ENCODE assay signal across 8 cellular contexts in the genomic region with DNA sequence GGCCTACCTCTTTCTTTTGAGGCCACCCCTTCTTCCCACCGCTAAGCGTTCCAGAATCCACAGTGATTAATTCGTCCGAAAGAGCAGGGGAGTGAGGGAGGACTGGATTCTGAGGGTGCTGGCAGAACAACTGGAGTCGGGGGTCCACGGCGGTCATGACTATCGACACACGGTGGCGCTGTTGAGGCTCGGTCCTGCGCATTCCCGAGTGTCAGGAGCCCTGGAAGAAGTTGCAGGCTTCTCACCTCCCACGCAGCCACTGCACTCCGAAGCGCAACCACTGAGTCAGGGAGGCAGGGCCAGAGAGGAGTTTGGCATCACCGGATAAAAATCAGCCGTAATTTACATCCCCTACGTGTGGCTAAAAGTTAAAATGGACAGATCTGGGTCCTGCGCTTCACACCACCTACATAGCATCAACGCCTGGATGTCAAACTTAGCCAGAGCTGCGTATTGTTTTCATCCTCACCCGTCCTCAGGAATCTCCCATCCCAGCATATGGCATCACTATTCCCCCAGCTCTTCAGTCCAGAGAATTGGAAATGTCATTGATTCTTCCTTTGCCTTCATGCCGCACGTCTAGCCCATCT. TPM values are rescaled to one million over a fixed set of nuclear protein-coding genes. Genes with fewer than 3 reads are reported as not detected.
DNase-seq lines count a peak whose midpoint lies in the region; FAIRE-seq and TF ChIP-seq lines count a peak whose summit lies in the region.

No MANE protein-coding gene starts in this region.

- no peak for FAIRE-seq in HTR-8/SVneo (lab: Jason Lieb, UNC)

- H3K36me3 Mint-ChIP-seq in activated naive CD4-positive, alpha-beta T cell treated with anti-CD3 and anti-CD28 coated beads for 36 hours (ENCODE audit: low read depth), result no peaks in the 10 kb centered on the region

- no peak for TF ChIP-seq EP300 in transverse colon (IDR thresholded peaks at IDR 0.05; ENCODE audit: low read depth)

- H2BK5ac ChIP-seq in trophoblast cell (ENCODE audit: low read depth, low read length, poor library complexity), result no peak overlapping the region

- peak; percentile 78 to 88 (median 86) for TF ChIP-seq CTCF in transverse colon (IDR thresholded peaks at IDR 0.05)

- intact Hi-C loops in activated naive CD4-positive, alpha-beta T cell treated with anti-CD3 and anti-CD28 coated beads for 36 hours (cut with micrococcal nuclease), result loop anchor here (1.0 to 2.0 kb wide), 2 partner anchors 99 to 256 kb away; no protein-coding TSS in a partner anchor
- intact Hi-C loops in transverse colon (cut with DNase I; ENCODE audit: low total_unique reads), result loop anchor here (1.0 kb wide), 1 partner anchor 99 kb away; no protein-coding TSS in a partner anchor

- no peak overlapping the region for H3K4me3 Mint-ChIP-seq in activated naive CD4-positive, alpha-beta T cell treated with anti-CD3 and anti-CD28 coated beads for 36 hours

- H4K91ac ChIP-seq in trophoblast cell (ENCODE audit: low read depth, low read length), result no peak overlapping the region

- peaks cover 5% of the 10 kb centered on the region for H3K9me3 Mint-ChIP-seq in activated naive CD4-positive, alpha-beta T cell treated with anti-CD3 and anti-CD28 coated beads for 36 hours

- DNase-seq in CD1c-positive myeloid dendritic cell (ENCODE audit: extremely low spot score) (peak; percentile 89), HTR-8/SVneo (ENCODE audit: insufficient read length, low spot score) (peak; percentile 81), SK-MEL-5 (ENCODE audit: low read depth, low spot score) (peak; percentile 64), glomerular visceral epithelial cell (ENCODE audit: extremely low spot score) (peak; percentile 65), trophoblast cell (peak; percentile 53 to 88), transverse colon (peak; percentile 81), SIG-M5 treated with dmso at 0.1 percent for 504 hours (lab: John Stamatoyannopoulos, UW; ENCODE audit: unreplicated experiment) (no peak)
- peak; percentile 89 for DNase-seq in activated naive CD4-positive, alpha-beta T cell treated with anti-CD3 and anti-CD28 coated beads for 36 hours

- CTCF ChIA-PET in activated naive CD4-positive, alpha-beta T cell treated with anti-CD3 and anti-CD28 coated beads for 36 hours (lab: Charles Lee), result interaction anchor here (1.0 to 5.6 kb wide), 4 partner anchors 16 to 193 kb away, joined by 3 to 95 read pairs (median 6); partner anchors contain the start of gene RBM4B

- H4K12ac ChIP-seq in trophoblast cell (ENCODE audit: low read depth, low read length), result no peak overlapping the region

- H3K79me2 ChIP-seq in trophoblast cell (ENCODE audit: control insufficient read depth, insufficient read depth, low read length, poor library complexity), result no peaks in the 10 kb centered on the region

- H3K4me3 ChIP-seq in trophoblast cell (ENCODE audit: low read depth, low read length), result no peak overlapping the region
- H3K4me3 ChIP-seq in transverse colon, result no peak overlapping the region

- H3K4me1 Mint-ChIP-seq in activated naive CD4-positive, alpha-beta T cell treated with anti-CD3 and anti-CD28 coated beads for 36 hours (ENCODE audit: low read depth), result peaks cover 14% of the 10 kb centered on the region

- H3K4ac ChIP-seq in trophoblast cell (ENCODE audit: low read depth, low read length), result no peak overlapping the region

- no CpG with 5 or more reads among the region's 25 CpGs for WGBS in trophoblast cell (ENCODE audit: extremely low coverage, insufficient coverage, insufficient read length)
- WGBS in transverse colon (ENCODE audit: low coverage in 1 of 2), 2 donors, result 21 to 48% methylated on average over 4 to 25 of the region's 25 CpGs

- H3K27ac ChIP-seq in trophoblast cell (ENCODE audit: low read depth, low read length), result no peak overlapping the region
- H3K27ac ChIP-seq in transverse colon, result no peak overlapping the region

- H2AK5ac ChIP-seq in trophoblast cell (ENCODE audit: low read length), result no peak overlapping the region

- H2BK12ac ChIP-seq in trophoblast cell (ENCODE audit: low read length), result no peak overlapping the region

- H3K23ac ChIP-seq in trophoblast cell (ENCODE audit: low read length), result no peak overlapping the region

- H3K9ac ChIP-seq in trophoblast cell (ENCODE audit: low read length), result no peak overlapping the region

- no peak for TF ChIP-seq POLR2A in transverse colon (IDR thresholded peaks at IDR 0.05)

- H3K27me3 Mint-ChIP-seq in activated naive CD4-positive, alpha-beta T cell treated with anti-CD3 and anti-CD28 coated beads for 36 hours (ENCODE audit: low read depth), result no peaks in the 10 kb centered on the region

- no peak overlapping the region for H4K8ac ChIP-seq in trophoblast cell (ENCODE audit: low read depth, low read length)

- H3K14ac ChIP-seq in trophoblast cell (ENCODE audit: low read length), result no peak overlapping the region

- no peak overlapping the region for H2AFZ ChIP-seq in trophoblast cell (ENCODE audit: insufficient read depth, low read length, poor library complexity)

- no peaks in the 10 kb centered on the region for H3K4me1 ChIP-seq in trophoblast cell (ENCODE audit: control insufficient read depth in 1 of 2, insufficient read depth in 2 of 2, low read length in 2 of 2)
- H3K4me1 ChIP-seq in transverse colon, result no peaks in the 10 kb centered on the region

- H2BK120ac ChIP-seq in trophoblast cell (ENCODE audit: insufficient read depth, low read length, poor library complexity), result no peak overlapping the region

- in situ Hi-C loops in SK-MEL-5 (cut with HindIII; ENCODE audit: low pct_unique_long_range_greater_than_20kb, low sequenced_read_pairs) (no loop called here), transverse colon (cut with MboI; ENCODE audit: low pct_ligation_motif_present in 1 of 4, low pct_unique_long_range_greater_than_20kb in 1 of 4, low sequenced_read_pairs in 3 of 4) (loop anchor here in 3 of 4 donors (5.0 to 10.0 kb wide), 3 partner anchors 93 to 256 kb away; partner anchors contain the start of gene RBM4B (in 1 of the 3))

- H3K27me3 ChIP-seq in trophoblast cell (ENCODE audit: insufficient read depth, low read length), result no peaks in the 10 kb centered on the region
- H3K27me3 ChIP-seq in transverse colon, result peaks cover 16% of the 10 kb centered on the region

- H3K18ac ChIP-seq in trophoblast cell (ENCODE audit: low read length), result no peak overlapping the region

- H3K4me2 ChIP-seq in trophoblast cell (ENCODE audit: low read length), result no peak overlapping the region

- H3K36me3 ChIP-seq in trophoblast cell (ENCODE audit: control insufficient read depth in 1 of 2, insufficient read depth in 2 of 2, low read length in 2 of 2) (no peaks in the 10 kb centered on the region), transverse colon (no peaks in the 10 kb centered on the region)

- H3K9me3 ChIP-seq in trophoblast cell (ENCODE audit: insufficient read depth, low read depth, low read length) (peaks cover 2% of the 10 kb centered on the region), transverse colon (no peaks in the 10 kb centered on the region)

- H3K27ac Mint-ChIP-seq in activated naive CD4-positive, alpha-beta T cell treated with anti-CD3 and anti-CD28 coated beads for 36 hours, result no peak overlapping the region

- H3K79me1 ChIP-seq in trophoblast cell (ENCODE audit: low read length), result no peaks in the 10 kb centered on the region

RNA-seq across cellular contexts. Expression of gene CTSF, which starts 10.7 kb away (rescaled TPM):
- total RNA-seq in SK-MEL-5 (2014; rRNA removed; shearing (Covaris generic)), result 35.2 and 43.1 TPM in 2 replicates
- 63.7 and 78.8 TPM in 2 replicates for polyA plus RNA-seq in SK-MEL-5 (2015; cell fraction: cytosol; rRNA removed)
- polyA plus RNA-seq in SK-MEL-5 (2015; cell fraction: nucleus; rRNA removed), result 115 and 150 TPM in 2 replicates
- under 1 TPM; 0.64 to 0.96 TPM for total RNA-seq in activated naive CD4-positive, alpha-beta T cell treated with anti-CD3 and anti-CD28 coated beads for 36 hours
- polyA plus RNA-seq in trophoblast cell (2013), result 0.14 and 0.25 TPM in 2 replicates
- total RNA-seq in transverse colon, result 10 to 100 TPM; 23.5 to 80.6 (median 39.0) TPM

RNA-seq across cellular contexts. Expression of gene CCDC87, which starts 13.8 kb away (rescaled TPM):
- total RNA-seq in SK-MEL-5 (2014; rRNA removed; shearing (Covaris generic)), result 0.08 and 0.24 TPM in 2 replicates
- polyA plus RNA-seq in SK-MEL-5 (2015; cell fraction: cytosol; rRNA removed), result 0.02 and 0.13 TPM in 2 replicates
- polyA plus RNA-seq in SK-MEL-5 (2015; cell fraction: nucleus; rRNA removed), result 0.07 and 0.15 TPM in 2 replicates
- under 1 TPM; 0.07 to 0.12 TPM for total RNA-seq in activated naive CD4-positive, alpha-beta T cell treated with anti-CD3 and anti-CD28 coated beads for 36 hours
- polyA plus RNA-seq in trophoblast cell (2013), result 0.12 and 0.14 TPM in 2 replicates
- under 1 TPM in 2 of 4 donors, not detected in 2; 0.32 to 0.96 TPM for total RNA-seq in transverse colon

RNA-seq across cellular contexts. Expression of gene CCS, which starts 13.9 kb away (rescaled TPM):
- total RNA-seq in SK-MEL-5 (2014; rRNA removed; shearing (Covaris generic)), result 13.4 and 15.1 TPM in 2 replicates
- polyA plus RNA-seq in SK-MEL-5 (2015; cell fraction: cytosol; rRNA removed), result 16.9 and 20.4 TPM in 2 replicates
- 162 and 172 TPM in 2 replicates for polyA plus RNA-seq in SK-MEL-5 (2015; cell fraction: nucleus; rRNA removed)
- total RNA-seq in activated naive CD4-positive, alpha-beta T cell treated with anti-CD3 and anti-CD28 coated beads for 36 hours, result 10 to 100 TPM; 22.6 to 22.8 TPM
- polyA plus RNA-seq in trophoblast cell (2013), result 34.7 and 34.8 TPM in 2 replicates
- total RNA-seq in transverse colon, result 10 to 100 TPM; 37.4 to 82.0 (median 49.5) TPM

RNA-seq across cellular contexts. Expression of gene ACTN3, which starts 32.4 kb away (rescaled TPM):
- not detected in 2 replicates for total RNA-seq in SK-MEL-5 (2014; rRNA removed; shearing (Covaris generic))
- polyA plus RNA-seq in SK-MEL-5 (2015; cell fraction: cytosol; rRNA removed), result not detected in 2 replicates
- not detected in 2 replicates for polyA plus RNA-seq in SK-MEL-5 (2015; cell fraction: nucleus; rRNA removed)
- total RNA-seq in activated naive CD4-positive, alpha-beta T cell treated with anti-CD3 and anti-CD28 coated beads for 36 hours, result under 1 TPM in 1 of 2 experiments, not detected in 1; 0.07 TPM
- polyA plus RNA-seq in trophoblast cell (2013), result 0.14 and 0.18 TPM in 2 replicates
- total RNA-seq in transverse colon, result not detected

RNA-seq across cellular contexts. Expression of gene ZDHHC24, which starts 33.3 kb away (rescaled TPM):
- total RNA-seq in SK-MEL-5 (2014; rRNA removed; shearing (Covaris generic)), result 19.6 and 26.8 TPM in 2 replicates
- 42.1 and 55.3 TPM in 2 replicates for polyA plus RNA-seq in SK-MEL-5 (2015; cell fraction: cytosol; rRNA removed)
- 6.6 and 17.9 TPM in 2 replicates for polyA plus RNA-seq in SK-MEL-5 (2015; cell fraction: nucleus; rRNA removed)
- total RNA-seq in activated naive CD4-positive, alpha-beta T cell treated with anti-CD3 and anti-CD28 coated beads for 36 hours, result 10 to 100 TPM; 11.5 to 13.4 TPM
- 9.1 and 9.6 TPM in 2 replicates for polyA plus RNA-seq in trophoblast cell (2013)
- 10 to 100 TPM; 12.1 to 34.4 (median 13.8) TPM for total RNA-seq in transverse colon

Comparison
In these comparisons a context has a peak if more than half of its experiments do, and no peak if none do; other contexts are left out.
1. RNA of gene CTSF, which starts 10.7 kb away (total RNA-seq): 35.2 to 43.1 TPM in SK-MEL-5 and 23.5 to 80.6 TPM in transverse colon; 0.64 to 0.96 TPM in activated naive CD4-positive, alpha-beta T cell treated with anti-CD3 and anti-CD28 coated beads for 36 hours; every median in the first group is over 10 times any median in the second.